In genomic region chr6:160088069-160088773, GRCh38 we compare ENCODE assay signal across 8 cellular contexts. TPM values are rescaled to one million over a fixed set of nuclear protein-coding genes. Genes with fewer than 3 reads are reported as not detected.
DNase-seq lines count a peak whose midpoint lies in the region; TF ChIP-seq lines count a peak whose summit lies in the region.

No MANE protein-coding gene starts in this region.

- in situ Hi-C loops in G401 (cut with HindIII; ENCODE audit: low sequenced_read_pairs) = no loop called here

- peaks cover 50% of the 10 kb centered on the region; the same call in 1 of the 2 replicates for H3K36me3 ChIP-seq in Loucy (ENCODE audit: insufficient read depth, low read length)

- H3K4me2 ChIP-seq in Loucy (ENCODE audit: low read depth, low read length, poor library complexity, severe bottlenecking) = no peak overlapping the region

- H4K20me1 ChIP-seq in Loucy (ENCODE audit: insufficient read depth, low read length, poor library complexity, severe bottlenecking) = no peaks in the 10 kb centered on the region

- no peak overlapping the region for H2AFZ ChIP-seq in Loucy (ENCODE audit: low read length)

- H3K9me2 ChIP-seq in Loucy (replicated peaks; ENCODE audit: low read depth, low read length) = no peaks in the 10 kb centered on the region

- no peaks in the 10 kb centered on the region for H3F3A ChIP-seq in Loucy (ENCODE audit: low read depth)

- no peak overlapping the region for H3K4me3 ChIP-seq in Loucy (ENCODE audit: low read length, poor library complexity, severe bottlenecking)

- TF ChIP-seq CTCF in Loucy (conservative IDR thresholded peaks at IDR 0.05; ENCODE audit: low read length) = peak; percentile 46

- H3K27ac ChIP-seq in substantia nigra (ENCODE audit: low read depth, low read length, poor library complexity, severe bottlenecking) = no peak overlapping the region

- H3K9me3 ChIP-seq in Loucy (ENCODE audit: insufficient read depth, low read depth, low read length) = no peaks in the 10 kb centered on the region

- DNase-seq in G401 (ENCODE audit: low spot score) (peak; percentile 41), brain pericyte (ENCODE audit: low read depth, low spot score) (peak; percentile 41), islet precursor cell (peak; percentile 69), substantia nigra (lab: John Stamatoyannopoulos, UW) (peak in 39 of 49 donors; percentile 2 to 63 (median 28)), SKM-1 treated with dmso at 0.1 percent for 144 hours (lab: John Stamatoyannopoulos, UW; ENCODE audit: unreplicated experiment) (no peak), NCI-H748 (lab: John Stamatoyannopoulos, UW; ENCODE audit: unreplicated experiment) (no peak)
- DNase-seq in activated CD4-positive, alpha-beta T cell treated with anti-CD3 and anti-CD28 coated beads for 4 hours = no peak

- no peaks in the 10 kb centered on the region for H3K79me2 ChIP-seq in Loucy (ENCODE audit: insufficient read depth, low read length)

- H3K9ac ChIP-seq in Loucy (ENCODE audit: low read depth, low read length, poor library complexity, severe bottlenecking) = no peak overlapping the region

- no peaks in the 10 kb centered on the region for H3K4me1 ChIP-seq in Loucy (ENCODE audit: insufficient read depth, low read length, poor library complexity, severe bottlenecking)

- no peaks in the 10 kb centered on the region for H3K27me3 ChIP-seq in Loucy (ENCODE audit: insufficient read depth, low read length, poor library complexity, severe bottlenecking)

RNA-seq across cellular contexts. Expression of gene SLC22A1, which starts 33.4 kb away (rescaled TPM):
- not detected in 2 replicates for total RNA-seq in G401 (2014; rRNA removed; shearing (Covaris generic))

Comparison
In these comparisons a context has a peak if more than half of its experiments do, and no peak if none do; other contexts are left out.
1. DNase-seq: peak in G401 (single experiment), brain pericyte (single experiment), islet precursor cell (single experiment) and substantia nigra (39 of 49); none in SKM-1 treated with dmso at 0.1 percent for 144 hours (single experiment), NCI-H748 (single experiment) and activated CD4-positive, alpha-beta T cell treated with anti-CD3 and anti-CD28 coated beads for 4 hours (0 of 2).